8 cellular contexts compared by ENCODE assay signal in the genomic region with DNA sequence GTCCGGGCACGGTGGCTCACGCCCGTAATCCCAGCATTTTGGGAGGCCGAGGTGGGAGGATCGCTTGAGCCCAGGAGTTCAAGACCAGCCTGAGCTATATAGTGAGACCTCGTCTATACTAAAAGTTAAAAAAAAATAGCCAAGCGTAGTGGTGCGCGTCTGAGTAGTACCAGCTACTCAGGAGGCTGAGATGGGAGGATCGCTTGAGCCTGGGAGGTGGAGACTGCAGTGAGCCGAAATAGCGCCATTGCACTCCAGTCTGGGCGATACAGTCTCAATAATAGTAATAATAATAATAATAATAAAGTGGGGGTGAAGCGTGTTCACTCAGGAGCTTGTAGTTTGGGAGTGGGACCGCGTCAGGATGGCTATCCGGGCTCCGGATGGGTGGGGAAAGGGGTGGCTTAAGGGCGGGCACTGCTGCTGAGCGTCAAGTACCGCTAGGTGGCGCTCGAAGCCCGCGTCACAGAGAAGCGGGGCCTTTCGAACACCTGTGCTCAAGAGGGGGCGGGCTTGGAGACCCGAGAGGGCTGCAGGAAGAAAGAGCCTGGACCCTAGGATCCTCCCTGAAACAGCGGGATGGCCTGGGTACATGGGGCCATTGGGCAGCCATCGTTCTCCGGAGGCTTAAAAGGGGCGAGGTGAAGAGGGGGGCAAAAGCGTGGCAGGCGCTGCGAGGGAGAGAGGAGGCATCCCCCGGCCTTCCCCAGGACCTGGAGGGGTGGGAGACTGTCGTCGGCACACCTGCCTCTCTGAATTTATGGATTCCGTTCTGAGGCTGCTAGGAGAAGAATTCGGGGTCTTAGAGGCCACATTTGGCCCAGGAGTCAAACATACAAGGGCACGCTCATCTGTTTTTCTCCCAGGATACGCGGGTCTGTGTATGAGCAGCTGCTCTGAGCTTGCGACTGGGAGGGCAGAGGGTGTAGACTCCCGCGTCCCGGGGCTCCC. TPM values are rescaled to one million over a fixed set of nuclear protein-coding genes. Genes with fewer than 3 reads are reported as not detected.
DNase-seq lines count a peak whose midpoint lies in the region; ATAC-seq and TF ChIP-seq lines count a peak whose summit lies in the region.

No MANE protein-coding gene starts in this region.

- H3K27ac Mint-ChIP-seq in CD8-positive, alpha-beta T cell: no peak overlapping the region
- no peak overlapping the region for H3K27ac Mint-ChIP-seq in activated CD4-positive, alpha-beta memory T cell treated with anti-CD3 and anti-CD28 coated beads for 36 hours

- no peak overlapping the region for H3K4me3 ChIP-seq in CD8-positive, alpha-beta T cell (ENCODE audit: low read depth, low read length)
- H3K4me3 ChIP-seq in H7 (ENCODE audit: insufficient read depth, low read depth, low read length) (no peak overlapping the region), dorsolateral prefrontal cortex (peak overlapping the region in 25 of 59 donors; percentile 5 to 52 (median 30))

- peak overlapping the region; percentile 68 for H3K4me3 Mint-ChIP-seq in CD8-positive, alpha-beta T cell
- peak overlapping the region; percentile 31 for H3K4me3 Mint-ChIP-seq in activated CD4-positive, alpha-beta memory T cell treated with anti-CD3 and anti-CD28 coated beads for 36 hours

- TF ChIP-seq CTCF in CD8-positive, alpha-beta T cell (IDR thresholded peaks at IDR 0.05): peak; percentile 77
- peak; percentile 69 to 97 (median 89) for TF ChIP-seq CTCF in dorsolateral prefrontal cortex (IDR thresholded peaks at IDR 0.05 in 54 of 56, conservative IDR thresholded peaks at IDR 0.05 in 2 of 56; ENCODE audit: low read depth in 1 of 56, partially characterized antibody in 56 of 56)

- peak; percentile 78 for ATAC-seq in CD8-positive, alpha-beta T cell
- no peak for ATAC-seq in HG03342 (IDR thresholded peaks at IDR 0.05; ENCODE audit: unreplicated experiment)

- H3K9me3 Mint-ChIP-seq in CD8-positive, alpha-beta T cell: no peaks in the 10 kb centered on the region
- no peaks in the 10 kb centered on the region for H3K9me3 Mint-ChIP-seq in activated CD4-positive, alpha-beta memory T cell treated with anti-CD3 and anti-CD28 coated beads for 36 hours

- H3K36me3 ChIP-seq in CD8-positive, alpha-beta T cell (ENCODE audit: insufficient read depth, low read length): no peaks in the 10 kb centered on the region
- H3K36me3 ChIP-seq in H7 (replicated peaks; ENCODE audit: control insufficient read depth, insufficient read depth, low read length): no peaks in the 10 kb centered on the region

- H3K4me1 Mint-ChIP-seq in CD8-positive, alpha-beta T cell (ENCODE audit: low read depth): peaks cover 29% of the 10 kb centered on the region
- H3K4me1 Mint-ChIP-seq in activated CD4-positive, alpha-beta memory T cell treated with anti-CD3 and anti-CD28 coated beads for 36 hours (ENCODE audit: low read depth): peaks cover 44% of the 10 kb centered on the region

- H3K27me3 ChIP-seq in CD8-positive, alpha-beta T cell (ENCODE audit: insufficient read depth, low read length): peaks cover 59% of the 10 kb centered on the region
- H3K27me3 ChIP-seq in H7 (ENCODE audit: control insufficient read depth, insufficient read depth, low read length): peaks cover 77% of the 10 kb centered on the region
- H3K27me3 ChIP-seq in dorsolateral prefrontal cortex: peaks cover 13 to 100% (median 89%) of the 10 kb centered on the region in 45 donors

- H3K27ac ChIP-seq in CD8-positive, alpha-beta T cell (ENCODE audit: low read depth, low read length): no peak overlapping the region
- no peak overlapping the region for H3K27ac ChIP-seq in dorsolateral prefrontal cortex

- peaks cover 64% of the 10 kb centered on the region for H3K27me3 Mint-ChIP-seq in CD8-positive, alpha-beta T cell (ENCODE audit: low read depth)
- peaks cover 70% of the 10 kb centered on the region for H3K27me3 Mint-ChIP-seq in activated CD4-positive, alpha-beta memory T cell treated with anti-CD3 and anti-CD28 coated beads for 36 hours

- no peaks in the 10 kb centered on the region for H3K9me3 ChIP-seq in CD8-positive, alpha-beta T cell (ENCODE audit: low read length)

- DNase-seq in CD8-positive, alpha-beta T cell: peak; percentile 50 to 84 (median 74)
- DNase-seq in H7 (peak; percentile 92), NCI-H510A (lab: John Stamatoyannopoulos, UW) (peak; percentile 69), dorsolateral prefrontal cortex (peak in 9 of 10 donors; percentile 39 to 70 (median 49)), midbrain (lab: John Stamatoyannopoulos, UW) (peak; percentile 22)
- DNase-seq in activated CD4-positive, alpha-beta memory T cell treated with anti-CD3 and anti-CD28 coated beads for 36 hours: peak; percentile 82
- peak; percentile 46 to 66 for DNase-seq in stimulated activated CD8-positive, alpha-beta memory T cell treated with anti-CD3 and anti-CD28 coated beads, Interleukin-7, amount 100 ng/mL, for 1 hour (ENCODE audit: low read depth in 2 of 2)

- intact Hi-C loops in CD8-positive, alpha-beta T cell (cut with DNase I, micrococcal nuclease): loop anchor here (1.0 to 10.0 kb wide), 12 partner anchors 58 to 858 kb away; a partner anchor contains a TSS
- intact Hi-C loops in activated CD4-positive, alpha-beta memory T cell treated with anti-CD3 and anti-CD28 coated beads for 36 hours (cut with micrococcal nuclease): loop anchor here (1.0 to 5.0 kb wide), 5 partner anchors 24 to 356 kb away; no protein-coding TSS in a partner anchor
- intact Hi-C loops in dorsolateral prefrontal cortex (cut with DNase I): loop anchor here (2.0 to 5.0 kb wide), 5 partner anchors 78 to 568 kb away; a partner anchor contains a TSS

- CTCF ChIA-PET in CD8-positive, alpha-beta T cell (lab: Charles Lee): interaction anchor here (0.6 to 7.3 kb wide), 49 partner anchors 9 to 780 kb away, joined by 3 to 118 read pairs (median 4); no protein-coding TSS in a partner anchor
- CTCF ChIA-PET in activated CD4-positive, alpha-beta memory T cell treated with anti-CD3 and anti-CD28 coated beads for 36 hours (lab: Charles Lee): interaction anchor here (0.6 to 7.5 kb wide), 55 partner anchors 9 to 955 kb away, joined by 3 to 93 read pairs (median 5); a partner anchor contains a TSS

- H3K36me3 Mint-ChIP-seq in CD8-positive, alpha-beta T cell: no peaks in the 10 kb centered on the region
- H3K36me3 Mint-ChIP-seq in activated CD4-positive, alpha-beta memory T cell treated with anti-CD3 and anti-CD28 coated beads for 36 hours: no peaks in the 10 kb centered on the region

- H3K4me1 ChIP-seq in CD8-positive, alpha-beta T cell (ENCODE audit: insufficient read depth, low read length): peaks cover 40% of the 10 kb centered on the region

- POLR2A ChIA-PET in CD8-positive, alpha-beta T cell (lab: Charles Lee): interaction anchor here (1.1 kb wide), 1 partner anchor 567 kb away, joined by 3 read pairs; no protein-coding TSS in a partner anchor
- POLR2A ChIA-PET in activated CD4-positive, alpha-beta memory T cell treated with anti-CD3 and anti-CD28 coated beads for 36 hours (lab: Charles Lee): no interaction called here

RNA-seq across cellular contexts. Expression of a gene that starts 14.5 kb away (rescaled TPM):
- not detected for total RNA-seq in CD8-positive, alpha-beta T cell
- not detected in 2 replicates for total RNA-seq in H7 (2014; rRNA removed; shearing (Covaris generic))
- not detected for total RNA-seq in activated CD4-positive, alpha-beta memory T cell treated with anti-CD3 and anti-CD28 coated beads for 36 hours
- under 1 TPM in 3 of 120 experiments, not detected in 117; 0.15 to 0.28 (median 0.19) TPM for total RNA-seq in dorsolateral prefrontal cortex

Comparison
In these comparisons a context has a peak if more than half of its experiments do, and no peak if none do; other contexts are left out.
1. DNase-seq: peak in every context shown above with its lines; median percentile 92 in H7; 82 in activated CD4-positive, alpha-beta memory T cell treated with anti-CD3 and anti-CD28 coated beads for 36 hours; 74 in CD8-positive, alpha-beta T cell; 69 in NCI-H510A; 56 in stimulated activated CD8-positive, alpha-beta memory T cell treated with anti-CD3 and anti-CD28 coated beads, Interleukin-7, amount 100 ng/mL, for 1 hour; 49 in dorsolateral prefrontal cortex; 22 in midbrain.